14 cellular contexts compared by ENCODE assay signal in genomic region chr2:191692502-191693115, GRCh38. TPM values are rescaled to one million over a fixed set of nuclear protein-coding genes. Genes with fewer than 3 reads are reported as not detected.
A peak's percentile ranks its signal among the peaks of the same experiment; 100 is the strongest.
DNase-seq lines count a peak whose midpoint lies in the region; FAIRE-seq and TF ChIP-seq lines count a peak whose summit lies in the region.
"Had no signal": no experiment of that assay in that cellular context is flagged by ENCODE, and none has a peak within 500 bp of the region (broad histone marks: within the 10 kb centered on the region; RNA-seq: fewer than 3 reads in every experiment).

No MANE protein-coding gene starts in this region.

- CTCF ChIA-PET in Caco-2 (lab: Charles Lee), result interaction anchor here (1.6 kb wide), 1 partner anchor 15 kb away, joined by 4 read pairs; the partner anchor contains the start of gene NABP1

- POLR2A ChIA-PET in Caco-2 (lab: Charles Lee), result interaction anchor here (0.6 kb wide), 1 partner anchor 117 kb away, joined by 3 read pairs; no protein-coding TSS in a partner anchor

- H3K4me3 ChIP-seq in Caco-2 (ENCODE audit: low read depth, low read length), result no peak overlapping the region
- H3K4me3 ChIP-seq in GM23248, result no peak overlapping the region
- no peak overlapping the region for H3K4me3 ChIP-seq in astrocyte (ENCODE audit: insufficient read depth, low read depth, low read length)
- no peak overlapping the region for H3K4me3 ChIP-seq in fibroblast of the aortic adventitia (ENCODE audit: low read depth, low read length)
- H3K4me3 ChIP-seq: SK-N-MC had no signal

- H3K27me3 Mint-ChIP-seq in Caco-2 (ENCODE audit: insufficient read depth, unreplicated experiment), result no peaks in the 10 kb centered on the region
- H3K27me3 Mint-ChIP-seq in astrocyte (ENCODE audit: low read depth, unreplicated experiment), result no peaks in the 10 kb centered on the region

- BruUV-seq in Caco-2 (replicated peaks; lab: Mats Ljungman, UMichigan), result no TSS peak

- H3K4me3 Mint-ChIP-seq in Caco-2 (ENCODE audit: unreplicated experiment) (no peak overlapping the region), astrocyte (ENCODE audit: unreplicated experiment) (no peak overlapping the region)
- H3K4me3 Mint-ChIP-seq: H9 had no signal

- H3K4me1 ChIP-seq in Caco-2, result peaks cover 48% of the 10 kb centered on the region
- H3K4me1 ChIP-seq in GM23248 (ENCODE audit: insufficient read depth), result peaks cover 64% of the 10 kb centered on the region
- peaks cover 44% of the 10 kb centered on the region for H3K4me1 ChIP-seq in astrocyte (ENCODE audit: insufficient read depth, low read length)

- no peaks in the 10 kb centered on the region for H3K9me2 ChIP-seq in GM23248 (ENCODE audit: insufficient read depth)

- 51 to 52% methylated on average over 6 of the region's 6 CpGs for WGBS in GM23248 (ENCODE audit: low coverage in 1 of 2, low lambda C conversion rate in 2 of 2, missing lambda C conversion rate in 2 of 2), 2 experiments

- no peaks in the 10 kb centered on the region for H3K27me3 ChIP-seq in Caco-2 (replicated peaks; ENCODE audit: control insufficient read depth, insufficient read depth, low read length)
- H3K27me3 ChIP-seq in GM23248 (replicated peaks; ENCODE audit: insufficient read depth), result no peaks in the 10 kb centered on the region
- no peaks in the 10 kb centered on the region for H3K27me3 ChIP-seq in astrocyte (ENCODE audit: insufficient read depth, low read length)

- no peaks in the 10 kb centered on the region for H3K36me3 ChIP-seq in Caco-2 (ENCODE audit: control insufficient read depth, insufficient read depth, low read length)
- peaks cover 7% of the 10 kb centered on the region for H3K36me3 ChIP-seq in GM23248 (ENCODE audit: low read depth)
- H3K36me3 ChIP-seq in astrocyte (ENCODE audit: insufficient read depth, low read length), result peaks cover 14% of the 10 kb centered on the region

- H3K9me3 Mint-ChIP-seq in Caco-2 (ENCODE audit: unreplicated experiment), result no peaks in the 10 kb centered on the region
- H3K9me3 Mint-ChIP-seq in astrocyte (ENCODE audit: unreplicated experiment), result no peaks in the 10 kb centered on the region
- H3K9me3 Mint-ChIP-seq: H9 had no signal

- peak overlapping the region; percentile 11 for H3K27ac Mint-ChIP-seq in Caco-2 (ENCODE audit: unreplicated experiment)
- H3K27ac Mint-ChIP-seq in astrocyte (ENCODE audit: unreplicated experiment), result peak overlapping the region; percentile 79
- H3K27ac Mint-ChIP-seq: H9 had no signal

- H3F3A ChIP-seq in GM23248 (ENCODE audit: insufficient read depth), result peaks cover 88% of the 10 kb centered on the region

- H3K9me3 ChIP-seq in Caco-2 (no peaks in the 10 kb centered on the region), GM23248 (ENCODE audit: low read depth) (no peaks in the 10 kb centered on the region), astrocyte (ENCODE audit: insufficient read depth, low read depth, low read length) (no peaks in the 10 kb centered on the region)

- DNase-seq in Caco-2 (no peak), GM23248 (peak; percentile 40), astrocyte (ENCODE audit: low read depth) (no peak), fibroblast of the aortic adventitia (ENCODE audit: low read depth) (peak; percentile 68), NCI-H2171 (lab: John Stamatoyannopoulos, UW) (no peak), NCI-H1048 (lab: John Stamatoyannopoulos, UW) (no peak), G401 (ENCODE audit: low spot score) (no peak)
- DNase-seq: COR-L47, H9, NCI-H1417, NCI-H187 treated with DMSO at 0.1 percent for 48 hours, NCI-H2171 treated with DMSO at 0.1 percent for 48 hours, NCI-H510A had no signal

- H4K20me1 ChIP-seq in GM23248 (ENCODE audit: insufficient read depth) (no peaks in the 10 kb centered on the region), astrocyte (ENCODE audit: insufficient read depth, low read length) (no peaks in the 10 kb centered on the region)

- H2AFZ ChIP-seq in GM23248, result no peak overlapping the region
- H2AFZ ChIP-seq in astrocyte (ENCODE audit: low read depth, low read length), result no peak overlapping the region

- H3K79me2 ChIP-seq in GM23248 (ENCODE audit: insufficient read depth), result no peaks in the 10 kb centered on the region
- no peaks in the 10 kb centered on the region for H3K79me2 ChIP-seq in astrocyte (ENCODE audit: insufficient read depth, low read length)

- in situ Hi-C loops in GM23248 (cut with MboI) (loop anchor here (5.0 to 25.0 kb wide), 2 partner anchors 120 to 470 kb away; no protein-coding TSS in a partner anchor), G401 (cut with HindIII; ENCODE audit: low sequenced_read_pairs) (no loop called here)

- H3K36me3 Mint-ChIP-seq in Caco-2 (ENCODE audit: insufficient read depth, unreplicated experiment) (peaks cover 72% of the 10 kb centered on the region), astrocyte (ENCODE audit: low read depth, unreplicated experiment) (peaks cover 4% of the 10 kb centered on the region)

- intact Hi-C loops in Caco-2 (cut with micrococcal nuclease; ENCODE audit: unreplicated experiment), result no loop called here

- H3K4me2 ChIP-seq in GM23248 (ENCODE audit: unreplicated experiment), result no peak overlapping the region
- no peak overlapping the region for H3K4me2 ChIP-seq in astrocyte (ENCODE audit: low read length)

- peaks cover 42% of the 10 kb centered on the region for H3K4me1 Mint-ChIP-seq in Caco-2 (ENCODE audit: low read depth, unreplicated experiment)
- peaks cover 54% of the 10 kb centered on the region for H3K4me1 Mint-ChIP-seq in astrocyte (ENCODE audit: low read depth, unreplicated experiment)

- no peak for TF ChIP-seq CTCF in Caco-2 (IDR thresholded peaks at IDR 0.05; ENCODE audit: insufficient read depth in 1 of 2, low read depth in 1 of 2, low read length in 1 of 2, severe bottlenecking in 1 of 2, unreplicated experiment in 1 of 2)
- TF ChIP-seq CTCF in astrocyte (IDR thresholded peaks at IDR 0.05; ENCODE audit: insufficient read depth, low read depth, low read length), result no peak
- TF ChIP-seq CTCF in fibroblast of the aortic adventitia (IDR thresholded peaks at IDR 0.05; ENCODE audit: insufficient read depth, low read length), result no peak

- no peak for FAIRE-seq in astrocyte (lab: Jason Lieb, UNC)

- peak overlapping the region; percentile 79 for H3K27ac ChIP-seq in GM23248
- H3K27ac ChIP-seq in astrocyte (ENCODE audit: low read depth, low read length), result no peak overlapping the region
- H3K27ac ChIP-seq: SK-N-MC had no signal

- H3K9ac ChIP-seq in GM23248, result no peak overlapping the region
- H3K9ac ChIP-seq in astrocyte (ENCODE audit: low read length), result no peak overlapping the region

RNA-seq across cellular contexts. Expression of gene NABP1, which starts 14.7 kb away (rescaled TPM):
- total RNA-seq in Caco-2 (2022), result 89.8 and 91.4 TPM in 2 replicates
- 121 and 124 TPM in 2 replicates for total RNA-seq in GM23248 (2014; rRNA removed; shearing (Covaris generic))
- 120 and 148 TPM in 2 replicates for polyA plus RNA-seq in GM23248 (2016; fragmentation: Nextera tagmentation; extraction: Ambion mirVana)
- total RNA-seq in astrocyte, result 181 and 213 TPM in 2 replicates
- 74.7 and 136 TPM in 2 replicates for total RNA-seq in fibroblast of the aortic adventitia (ENCODE audit: low replicate concordance)
- total RNA-seq in G401 (2014; rRNA removed; shearing (Covaris generic)), result 0.74 and 1.9 TPM in 2 replicates

Comparison
In these comparisons a context has a peak if more than half of its experiments do, and no peak if none do; other contexts are left out.
1. DNase-seq: peak in GM23248 (single experiment) and fibroblast of the aortic adventitia (single experiment); none in Caco-2 (0 of 2), astrocyte (single experiment), NCI-H2171 (single experiment), NCI-H1048 (single experiment) and G401 (single experiment).
2. RNA of gene NABP1, which starts 14.7 kb away (total RNA-seq): 181 to 213 TPM in astrocyte, 121 to 124 TPM in GM23248, 89.8 to 91.4 TPM in Caco-2 and 74.7 to 136 TPM in fibroblast of the aortic adventitia; 0.74 to 1.9 TPM in G401; every median in the first group is over 10 times any median in the second.